7 cellular contexts compared by ENCODE assay signal in the genomic region with DNA sequence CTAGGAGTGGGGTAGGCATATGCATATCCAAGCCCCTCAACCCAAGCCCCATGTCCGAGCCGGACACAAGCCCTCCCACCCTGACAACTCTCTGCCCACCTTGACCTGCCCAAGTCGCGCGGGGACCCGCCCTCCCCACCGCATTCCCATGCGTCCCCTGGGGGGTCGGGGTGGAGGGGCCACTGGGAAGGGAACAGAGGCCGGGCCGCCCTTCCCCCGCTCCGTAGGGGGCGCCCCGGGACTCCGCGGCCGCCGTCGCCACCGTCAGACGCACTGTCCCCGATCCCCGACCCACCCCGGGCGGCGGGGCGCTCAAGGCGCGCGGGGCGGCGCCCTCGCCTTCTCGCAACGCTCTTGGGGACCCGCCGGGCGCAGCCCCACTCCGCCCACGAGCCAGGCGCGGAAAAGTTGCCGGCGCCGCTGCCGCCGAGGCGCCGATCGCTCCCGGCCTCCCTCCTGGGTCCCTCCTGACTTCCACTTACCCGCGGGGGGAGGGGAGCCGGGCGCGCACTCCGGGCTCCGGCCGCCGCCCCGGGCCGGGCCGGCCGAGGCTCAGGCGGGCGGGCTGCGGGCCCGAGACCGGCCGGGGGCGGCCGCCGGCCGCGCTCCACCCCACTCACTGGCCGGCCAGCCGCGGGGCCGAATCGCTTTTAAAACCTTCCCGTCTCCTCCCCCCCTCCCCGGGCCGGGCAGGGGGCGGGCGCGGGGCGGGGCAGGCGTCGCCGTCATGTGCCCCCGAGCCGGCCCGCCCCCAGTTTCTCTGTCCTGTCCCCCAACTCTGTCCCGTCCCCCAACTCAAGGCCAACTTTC. TPM values are rescaled to one million over a fixed set of nuclear protein-coding genes. Genes with fewer than 3 reads are reported as not detected.
A peak's percentile ranks its signal among the peaks of the same experiment; 100 is the strongest.
DNase-seq lines count a peak whose midpoint lies in the region; ATAC-seq and TF ChIP-seq lines count a peak whose summit lies in the region.

No MANE protein-coding gene starts in this region.

- peaks cover 85% of the 10 kb centered on the region for H3K4me1 ChIP-seq in effector memory CD4-positive, alpha-beta T cell (ENCODE audit: control insufficient read depth, insufficient read depth, low read length, poor library complexity, severe bottlenecking)

- in situ Hi-C loops in GM13977 (cut with MboI; ENCODE audit: low pct_unique_long_range_greater_than_20kb, low sequenced_read_pairs, unreplicated experiment) = no loop called here

- H3K36me3 Mint-ChIP-seq in activated CD4-positive, alpha-beta memory T cell treated with anti-CD3 and anti-CD28 coated beads, Interleukin-2, amount 10 ng/mL, durations not matched to agents 7 days and 5 days (ENCODE audit: low read depth) = peaks cover 40% of the 10 kb centered on the region

- H3K36me3 ChIP-seq in MG63 = peaks cover 48% of the 10 kb centered on the region
- no peaks in the 10 kb centered on the region for H3K36me3 ChIP-seq in effector memory CD4-positive, alpha-beta T cell (ENCODE audit: control insufficient read depth, insufficient read depth, low read length)

- TF ChIP-seq CTCF in GM13977 (IDR thresholded peaks at IDR 0.05; ENCODE audit: extremely low read depth, insufficient read depth, missing control alignments) = peak; percentile 27

- H3K4me1 Mint-ChIP-seq in activated CD4-positive, alpha-beta memory T cell treated with anti-CD3 and anti-CD28 coated beads, Interleukin-2, amount 10 ng/mL, durations not matched to agents 7 days and 5 days = peaks cover 49% of the 10 kb centered on the region

- peak overlapping the region; percentile 99 for H3K27ac ChIP-seq in effector memory CD4-positive, alpha-beta T cell (ENCODE audit: insufficient read depth, low read length, poor library complexity, severe bottlenecking)

- POLR2A ChIA-PET in activated CD4-positive, alpha-beta memory T cell treated with anti-CD3 and anti-CD28 coated beads, Interleukin-2, amount 10 ng/mL, durations not matched to agents 7 days and 5 days (lab: Charles Lee) = interaction anchor here (2.0 to 4.8 kb wide), 4 partner anchors 19 to 68 kb away, joined by 9 to 37 read pairs (median 26); partner anchors contain the start of genes C19orf53 and ZSWIM4

- H3K4me3 Mint-ChIP-seq in activated CD4-positive, alpha-beta memory T cell treated with anti-CD3 and anti-CD28 coated beads, Interleukin-2, amount 10 ng/mL, durations not matched to agents 7 days and 5 days = peak overlapping the region; percentile 98

- peak overlapping the region; percentile 94 for H3K4me3 ChIP-seq in MG63
- peak overlapping the region; percentile 88 for H3K4me3 ChIP-seq in effector memory CD4-positive, alpha-beta T cell (ENCODE audit: insufficient read depth, low read depth, low read length, poor library complexity, severe bottlenecking)

- H3K9me3 ChIP-seq in MG63 = no peaks in the 10 kb centered on the region
- no peaks in the 10 kb centered on the region for H3K9me3 ChIP-seq in effector memory CD4-positive, alpha-beta T cell (ENCODE audit: control insufficient read depth, low read length)

- peak overlapping the region; percentile 88 for H3K27ac Mint-ChIP-seq in activated CD4-positive, alpha-beta memory T cell treated with anti-CD3 and anti-CD28 coated beads, Interleukin-2, amount 10 ng/mL, durations not matched to agents 7 days and 5 days

- DNase-seq in GM13977 (ENCODE audit: low spot score) (peak; percentile 91), MG63 (peak; percentile 92), lung microvascular endothelial cell (ENCODE audit: low read depth in 2 of 2) (peak; percentile 83 to 87), NCI-H345 (lab: John Stamatoyannopoulos, UW) (no peak)
- DNase-seq in activated CD4-positive, alpha-beta memory T cell treated with anti-CD3 and anti-CD28 coated beads, Interleukin-2, amount 10 ng/mL, durations not matched to agents 7 days and 5 days = peak; percentile 78
- DNase-seq in effector memory CD4-positive, alpha-beta T cell = peak; percentile 72 to 76 (median 76)
- DNase-seq in stimulated activated naive CD8-positive, alpha-beta T cell treated with anti-CD3 and anti-CD28 coated beads, Interleukin-15, Interleukin-2, amounts not matched to agents 100 U/mL and 50 U/mL, for 24 hours = peak; percentile 85

- CTCF ChIA-PET in activated CD4-positive, alpha-beta memory T cell treated with anti-CD3 and anti-CD28 coated beads, Interleukin-2, amount 10 ng/mL, durations not matched to agents 7 days and 5 days (lab: Charles Lee) = interaction anchor here (3.9 kb wide), 1 partner anchor 20 kb away, joined by 19 read pairs; no protein-coding TSS in a partner anchor

- ATAC-seq in stimulated activated naive CD8-positive, alpha-beta T cell treated with anti-CD3 and anti-CD28 coated beads, Interleukin-15, Interleukin-2, amounts not matched to agents 100 U/mL and 50 U/mL, for 24 hours = no peak

- no peaks in the 10 kb centered on the region for H3K27me3 ChIP-seq in MG63
- H3K27me3 ChIP-seq in effector memory CD4-positive, alpha-beta T cell (replicated peaks; ENCODE audit: control insufficient read depth, insufficient read depth, low read length, poor library complexity, severe bottlenecking) = no peaks in the 10 kb centered on the region

- no peaks in the 10 kb centered on the region for H3K9me3 Mint-ChIP-seq in activated CD4-positive, alpha-beta memory T cell treated with anti-CD3 and anti-CD28 coated beads, Interleukin-2, amount 10 ng/mL, durations not matched to agents 7 days and 5 days

- H3K27me3 Mint-ChIP-seq in activated CD4-positive, alpha-beta memory T cell treated with anti-CD3 and anti-CD28 coated beads, Interleukin-2, amount 10 ng/mL, durations not matched to agents 7 days and 5 days = no peaks in the 10 kb centered on the region

RNA-seq across cellular contexts. Expression of gene NANOS3, which starts 34.4 kb away (rescaled TPM):
- total RNA-seq in MG63 (2014; rRNA removed; shearing (Covaris generic); ENCODE audit: low replicate concordance) = not detected in 2 replicates
- under 1 TPM; 0.65 to 0.95 TPM for total RNA-seq in activated CD4-positive, alpha-beta memory T cell treated with anti-CD3 and anti-CD28 coated beads, Interleukin-2, amount 10 ng/mL, durations not matched to agents 7 days and 5 days
- total RNA-seq in lung microvascular endothelial cell = 0.40 TPM in 1 of 2 replicates, not detected in the other

RNA-seq across cellular contexts. Expression of gene ZSWIM4, which starts 47.3 kb away (rescaled TPM):
- 4.8 and 7.9 TPM in 2 replicates for total RNA-seq in MG63 (2014; rRNA removed; shearing (Covaris generic); ENCODE audit: low replicate concordance)
- 10 to 100 TPM; 10.1 to 10.4 TPM for total RNA-seq in activated CD4-positive, alpha-beta memory T cell treated with anti-CD3 and anti-CD28 coated beads, Interleukin-2, amount 10 ng/mL, durations not matched to agents 7 days and 5 days
- total RNA-seq in lung microvascular endothelial cell = 7.8 and 11.3 TPM in 2 replicates
